ENCODE assay signal across 24 cellular contexts in the genomic region with DNA sequence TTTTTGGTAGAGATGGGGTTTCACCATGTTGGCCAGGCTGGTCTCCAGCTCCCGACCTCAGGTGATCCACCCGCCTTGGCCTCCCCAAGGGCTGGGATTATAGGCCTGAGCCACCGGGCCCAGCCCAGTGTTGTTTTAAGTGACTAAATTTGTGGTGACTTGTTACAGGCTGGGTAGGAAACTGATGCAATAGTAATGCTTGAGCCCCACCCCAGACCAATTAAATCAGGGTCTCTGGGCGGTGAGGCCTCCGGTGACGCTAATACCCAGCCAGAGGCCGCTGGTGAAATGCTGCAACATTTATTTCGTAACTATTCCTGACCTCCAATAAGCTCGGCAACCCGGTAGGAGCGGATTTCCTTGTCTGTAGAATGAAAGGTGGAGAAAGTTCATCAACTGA. TPM values are rescaled to one million over a fixed set of nuclear protein-coding genes. Genes with fewer than 3 reads are reported as not detected.
"Had no signal": no experiment of that assay in that cellular context is flagged by ENCODE, and none has a peak within 500 bp of the region (broad histone marks: within the 10 kb centered on the region; RNA-seq: fewer than 3 reads in every experiment).

No MANE protein-coding gene starts in this region.

- H3K27ac Mint-ChIP-seq: activated CD4-positive, alpha-beta memory T cell treated with anti-CD3 and anti-CD28 coated beads, Interleukin-2, amount 10 ng/mL, durations not matched to agents 7 days and 5 days; activated CD4-positive, alpha-beta T cell treated with anti-CD3 and anti-CD28 coated beads, Interleukin-2, amount 10 ng/mL, durations not matched to agents 24 days and 14 days; activated naive CD8-positive, alpha-beta T cell treated with anti-CD3 and anti-CD28 coated beads, Interleukin-2, amount 50 U/mL, for 24 hours; dendritic cell treated with granulocyte-macrophage colony-stimulating factor and Interleukin-4, amounts not matched to agents 40 ng/mL and 50 ng/mL, for 4 days; mesothelial cell of epicardium; stimulated activated naive CD8-positive, alpha-beta T cell treated with anti-CD3 and anti-CD28 coated beads, Interleukin-15, Interleukin-2, amounts not matched to agents 100 ng/mL and 50 ng/mL, for 24 hours had no signal

- H3K36me3 Mint-ChIP-seq: naive thymus-derived CD8-positive, alpha-beta T cell had no signal

- H3K9me3 ChIP-seq: gastrocnemius medialis, neutrophil, ovary, prostate gland, uterus had no signal

- H3K4me1 ChIP-seq: esophagus muscularis mucosa, gastrocnemius medialis, heart left ventricle, prostate gland, tibial artery, uterus had no signal

- H3K27me3 Mint-ChIP-seq: activated CD4-positive, alpha-beta memory T cell treated with anti-CD3 and anti-CD28 coated beads, Interleukin-2, amount 10 ng/mL, durations not matched to agents 7 days and 5 days; activated CD4-positive, alpha-beta T cell treated with anti-CD3 and anti-CD28 coated beads, Interleukin-2, amount 10 ng/mL, durations not matched to agents 24 days and 14 days; dendritic cell treated with granulocyte-macrophage colony-stimulating factor and Interleukin-4, amounts not matched to agents 40 ng/mL and 50 ng/mL, for 4 days; stimulated activated naive CD8-positive, alpha-beta T cell treated with anti-CD3 and anti-CD28 coated beads, Interleukin-15, Interleukin-2, amounts not matched to agents 100 ng/mL and 50 ng/mL, for 24 hours had no signal

- H3K4me3 Mint-ChIP-seq: activated CD4-positive, alpha-beta memory T cell treated with anti-CD3 and anti-CD28 coated beads, Interleukin-2, amount 10 ng/mL, durations not matched to agents 7 days and 5 days; activated CD4-positive, alpha-beta T cell treated with anti-CD3 and anti-CD28 coated beads, Interleukin-2, amount 10 ng/mL, durations not matched to agents 24 days and 14 days; activated naive CD8-positive, alpha-beta T cell treated with anti-CD3 and anti-CD28 coated beads, Interleukin-2, amount 50 U/mL, for 24 hours; dendritic cell treated with granulocyte-macrophage colony-stimulating factor and Interleukin-4, amounts not matched to agents 40 ng/mL and 50 ng/mL, for 4 days; mesothelial cell of epicardium; naive thymus-derived CD8-positive, alpha-beta T cell; stimulated activated naive CD8-positive, alpha-beta T cell treated with anti-CD3 and anti-CD28 coated beads, Interleukin-15, Interleukin-2, amounts not matched to agents 100 ng/mL and 50 ng/mL, for 24 hours had no signal

- H3K4me1 Mint-ChIP-seq: activated CD4-positive, alpha-beta memory T cell treated with anti-CD3 and anti-CD28 coated beads, Interleukin-2, amount 10 ng/mL, durations not matched to agents 7 days and 5 days; activated CD4-positive, alpha-beta T cell treated with anti-CD3 and anti-CD28 coated beads, Interleukin-2, amount 10 ng/mL, durations not matched to agents 24 days and 14 days; activated naive CD8-positive, alpha-beta T cell treated with anti-CD3 and anti-CD28 coated beads, Interleukin-2, amount 50 U/mL, for 24 hours; mesothelial cell of epicardium; naive thymus-derived CD8-positive, alpha-beta T cell had no signal

- H3K27me3 ChIP-seq: gastrocnemius medialis, neutrophil, ovary, uterus had no signal

- DNase-seq: activated CD4-positive, alpha-beta memory T cell treated with anti-CD3 and anti-CD28 coated beads, Interleukin-2, amount 10 ng/mL, durations not matched to agents 7 days and 5 days; activated CD4-positive, alpha-beta T cell treated with anti-CD3 and anti-CD28 coated beads, Interleukin-2, amount 10 ng/mL, durations not matched to agents 24 days and 14 days; activated gamma-delta T cell; activated naive CD4-positive, alpha-beta T cell treated with anti-CD3 and anti-CD28 coated beads, Interleukin-2, amount 50 U/mL, for 16 hours; activated naive CD8-positive, alpha-beta T cell treated with anti-CD3 and anti-CD28 coated beads, Interleukin-2, amount 50 U/mL, for 24 hours; effector CD8-positive, alpha-beta T cell; gastrocnemius medialis; heart left ventricle; left ventricle myocardium superior; mammary epithelial cell; naive thymus-derived CD8-positive, alpha-beta T cell; ovary; substantia nigra; tibial artery; uterus had no signal

- H3K36me3 ChIP-seq: cardiac muscle cell, esophagus muscularis mucosa, gastrocnemius medialis, heart left ventricle, neutrophil, ovary, prostate gland, tibial artery, uterus had no signal

- H3K27ac ChIP-seq: cardiac muscle cell, esophagus muscularis mucosa, gastrocnemius medialis, heart left ventricle, neutrophil, ovary, prostate gland, tibial artery, uterus, VCaP had no signal

- H3K4me3 ChIP-seq: cardiac muscle cell, esophagus muscularis mucosa, gastrocnemius medialis, heart left ventricle, ovary, prostate gland, tibial artery, uterus had no signal

RNA-seq across cellular contexts. Expression of a gene that starts 42.2 kb away (rescaled TPM):
- total RNA-seq: activated CD4-positive, alpha-beta memory T cell treated with anti-CD3 and anti-CD28 coated beads, Interleukin-2, amount 10 ng/mL, durations not matched to agents 7 days and 5 days; activated CD4-positive, alpha-beta T cell treated with anti-CD3 and anti-CD28 coated beads, Interleukin-2, amount 10 ng/mL, durations not matched to agents 24 days and 14 days; naive thymus-derived CD8-positive, alpha-beta T cell; T-helper 2 cell treated with Interferon-gamma antibody and Interleukin-4, amounts not matched to agents 100 ng/mL and 5 ng/mL, for 36 hours had no signal
- polyA plus RNA-seq: cardiac muscle cell; mammary epithelial cell; naive thymus-derived CD8-positive, alpha-beta T cell had no signal
